In genomic region chr14:91927800-91928199, GRCh38 we compare ENCODE assay signal across 18 cellular contexts. TPM values are rescaled to one million over a fixed set of nuclear protein-coding genes. Genes with fewer than 3 reads are reported as not detected.
"Had no signal": no experiment of that assay in that cellular context is flagged by ENCODE, and none has a peak within 500 bp of the region (broad histone marks: within the 10 kb centered on the region; RNA-seq: fewer than 3 reads in every experiment).

No MANE protein-coding gene starts in this region.

- H3K36me3 ChIP-seq: left lung, pancreas, prostate gland, right lobe of liver had no signal

- H3K4me3 ChIP-seq: left lung, lower lobe of right lung, pancreas, prostate gland, right lobe of liver, spleen had no signal

- H3K9me3 ChIP-seq: left lung, lower lobe of right lung, pancreas, prostate gland, right lobe of liver, spleen had no signal

- H3K27me3 ChIP-seq: foreskin keratinocyte, left lung, pancreas, right lobe of liver, spleen had no signal

- DNase-seq: effector memory CD8-positive, alpha-beta T cell; foreskin keratinocyte; immature natural killer cell; left lung; lower lobe of right lung; midbrain; occipital lobe; pancreas; right lobe of liver; spleen; stimulated activated CD4-positive, alpha-beta T cell treated with anti-CD3 and anti-CD28 coated beads, Interleukin-15, amount 100 ng/mL, for 24 hours; stimulated activated CD4-positive, alpha-beta T cell treated with anti-CD3 and anti-CD28 coated beads, Interleukin-2, amount 100 ng/mL, for 24 hours; stimulated activated CD4-positive, alpha-beta T cell treated with anti-CD3 and anti-CD28 coated beads, Interleukin-4, amount 100 ng/mL, for 4 hours; stimulated activated naive B cell treated with anti-CD40 and anti-IgM and Interleukin-4, amounts not matched to agents 10 μg/mL and 1 μg/mL and 100 μg/mL, for 72 hours; stimulated activated naive CD8-positive, alpha-beta T cell treated with anti-CD3 and anti-CD28 coated beads, Interleukin-15, amount 100 ng/mL, for 72 hours had no signal

- ATAC-seq: effector memory CD8-positive, alpha-beta T cell; foreskin keratinocyte; left lung; lower lobe of right lung; natural killer cell treated with Interleukin-12 subunit alpha and Interleukin-12 subunit beta and Interleukin-15 and Interleukin-18, amount 100 ng/mL, for 72 hours; pancreas; right lobe of liver; stimulated activated naive B cell treated with anti-CD40 and anti-IgM and Interleukin-4, amounts not matched to agents 10 μg/mL and 1 μg/mL and 100 μg/mL, for 72 hours; stimulated activated naive CD8-positive, alpha-beta T cell treated with anti-CD3 and anti-CD28 coated beads, Interleukin-15, amount 100 ng/mL, for 72 hours had no signal

- H3K4me1 ChIP-seq: pancreas, prostate gland, right lobe of liver had no signal

- H3K27ac ChIP-seq: epithelial cell of prostate, foreskin keratinocyte, left lung, lower lobe of right lung, pancreas, prostate gland, right lobe of liver had no signal

RNA-seq across cellular contexts. Expression of gene FBLN5, which starts 19.7 kb away (rescaled TPM):
- total RNA-seq: natural killer cell treated with Interleukin-12 subunit alpha and Interleukin-12 subunit beta and Interleukin-15 and Interleukin-18, amount 100 ng/mL, for 72 hours had no signal
